ENCODE assay signal across 1 cellular context in genomic region chr3:128745742-128746141, GRCh38.
TF ChIP-seq lines count a peak whose summit lies in the region.

No MANE protein-coding gene starts in this region.

TF ChIP-seq in GM23338, 12 proteins besides CTCF, POLR2A, EP300 and RAD21:
- no peak for TF ChIP-seq EZH2phosphoT487 (IDR thresholded peaks at IDR 0.05; ENCODE audit: unreplicated experiment)
- no peak for TF ChIP-seq ZNF462 (CRISPR knock-in tag; IDR thresholded peaks at IDR 0.05)
- TF ChIP-seq POLR2AphosphoS5 (IDR thresholded peaks at IDR 0.05; ENCODE audit: low read depth), result no peak
- no peak for TF ChIP-seq ZNF331 (CRISPR knock-in tag; IDR thresholded peaks at IDR 0.05; ENCODE audit: low read depth)
- TF ChIP-seq CREB1 (CRISPR knock-in tag; IDR thresholded peaks at IDR 0.05; ENCODE audit: low read depth), result no peak
